ENCODE assay signal across 8 cellular contexts in the genomic region with DNA sequence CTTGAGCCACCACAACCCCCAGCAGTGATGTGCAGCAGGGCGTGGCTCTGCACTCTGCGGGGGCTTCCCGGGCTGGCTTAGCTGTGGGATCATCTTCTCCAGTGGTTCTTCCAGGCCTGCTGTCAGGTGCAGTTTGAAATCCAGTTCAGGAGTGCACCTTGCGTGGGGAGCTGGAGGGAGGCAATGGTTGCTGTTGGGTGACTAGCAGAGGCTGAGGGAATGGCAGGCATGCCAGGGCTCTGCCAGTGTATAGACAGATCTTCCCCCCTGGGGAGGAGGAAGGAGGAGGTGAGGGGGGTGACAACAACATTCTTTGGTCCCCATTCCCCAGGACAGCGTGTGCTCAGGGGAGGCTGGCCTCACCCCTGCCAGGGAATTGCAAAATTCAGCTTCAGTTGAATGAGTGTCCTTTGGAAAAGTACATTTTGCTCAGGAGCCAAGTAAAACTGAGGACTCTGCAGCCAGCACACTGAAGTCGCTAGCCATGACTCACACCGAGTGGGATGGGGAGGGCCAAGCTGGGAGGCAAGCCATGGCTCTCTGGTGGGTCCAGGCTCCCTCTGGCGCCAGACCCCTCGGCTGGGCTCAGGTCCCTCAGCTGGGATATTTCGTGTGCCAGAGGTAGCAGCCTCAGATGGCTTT. TPM values are rescaled to one million over a fixed set of nuclear protein-coding genes. Genes with fewer than 3 reads are reported as not detected.
DNase-seq lines count a peak whose midpoint lies in the region; ATAC-seq, FAIRE-seq and TF ChIP-seq lines count a peak whose summit lies in the region.

No MANE protein-coding gene starts in this region.

- H3K27ac ChIP-seq in A549 (peak overlapping the region; percentile 96 to 99), epithelial cell of prostate (peak overlapping the region; percentile 94)

- POLR2A ChIA-PET in A549 (lab: Yijun Ruan, JAX) (interaction anchor here (0.6 to 6.1 kb wide), 9 partner anchors 10 to 154 kb away, joined by 3 to 61 read pairs (median 5); a partner anchor contains a TSS), T-cell (lab: Charles Lee) (no interaction called here)

- peaks cover 10% of the 10 kb centered on the region for H3K4me1 Mint-ChIP-seq in activated CD8-positive, alpha-beta memory T cell treated with anti-CD3 and anti-CD28 coated beads, Interleukin-2, amount 10 ng/mL, durations not matched to agents 7 days and 5 days
- peaks cover 28 to 32% (median 32%) of the 10 kb centered on the region in 3 donors for H3K4me1 Mint-ChIP-seq in T-cell

- TF ChIP-seq CTCF in A549 (IDR thresholded peaks at IDR 0.05): no peak; the same call in 2 of the 3 replicates

- TF ChIP-seq RAD21 in A549 (conservative IDR thresholded peaks at IDR 0.05 in 1 of 2, IDR thresholded peaks at IDR 0.05 in 1 of 2): peak; percentile 55 to 70

- no peaks in the 10 kb centered on the region for H3K9me3 Mint-ChIP-seq in activated CD8-positive, alpha-beta memory T cell treated with anti-CD3 and anti-CD28 coated beads, Interleukin-2, amount 10 ng/mL, durations not matched to agents 7 days and 5 days (ENCODE audit: low read depth)
- no peaks in the 10 kb centered on the region for H3K9me3 Mint-ChIP-seq in T-cell

- DNase-seq in A549 (ENCODE audit: low read depth in 1 of 2, low spot score in 1 of 2) (peak; percentile 83 to 93), NCI-H460 (ENCODE audit: extremely low read depth, low read depth) (peak; percentile 33), epithelial cell of prostate (ENCODE audit: low read depth, low spot score) (no peak), myocyte (ENCODE audit: low read depth) (peak; percentile 76), T-cell (no peak), SIG-M5 treated with dmso at 0.1 percent for 504 hours (lab: John Stamatoyannopoulos, UW; ENCODE audit: unreplicated experiment) (no peak), COLO668 (lab: John Stamatoyannopoulos, UW; ENCODE audit: unreplicated experiment) (no peak)
- DNase-seq in activated CD8-positive, alpha-beta memory T cell treated with anti-CD3 and anti-CD28 coated beads, Interleukin-2, amount 10 ng/mL, durations not matched to agents 7 days and 5 days: no peak

- WGBS in A549 (ENCODE audit: missing lambda C conversion rate): under 1% methylated on average over 10 of the region's 10 CpGs

- CTCF ChIA-PET in A549 (lab: Yijun Ruan, JAX) (interaction anchor here (0.7 to 3.2 kb wide), 26 partner anchors 10 to 162 kb away, joined by 3 to 25 read pairs (median 4); a partner anchor contains a TSS), T-cell (lab: Charles Lee) (no interaction called here)
- CTCF ChIA-PET in activated CD8-positive, alpha-beta memory T cell treated with anti-CD3 and anti-CD28 coated beads, Interleukin-2, amount 10 ng/mL, durations not matched to agents 7 days and 5 days (lab: Charles Lee): no interaction called here

- peak overlapping the region; percentile 88 for H3K4me2 ChIP-seq in A549

- peak; percentile 7 for FAIRE-seq in A549 (lab: Jason Lieb, UNC)

- 0 out of 3 replicates have a peak overlapping the region, but pooled peaks have one; percentile 18 for H3K4me3 ChIP-seq in A549

- H3K4me3 Mint-ChIP-seq in activated CD8-positive, alpha-beta memory T cell treated with anti-CD3 and anti-CD28 coated beads, Interleukin-2, amount 10 ng/mL, durations not matched to agents 7 days and 5 days: no peak overlapping the region
- H3K4me3 Mint-ChIP-seq in T-cell: no peak overlapping the region

- no peaks in the 10 kb centered on the region for H3K9me3 ChIP-seq in A549

- ATAC-seq in A549: peak; percentile 79 to 80
- ATAC-seq in activated CD8-positive, alpha-beta memory T cell treated with anti-CD3 and anti-CD28 coated beads, Interleukin-2, amount 10 ng/mL, durations not matched to agents 7 days and 5 days: no peak
- ATAC-seq in T-cell (replicated peaks in 1 of 4): no peak

- H3K27ac Mint-ChIP-seq in activated CD8-positive, alpha-beta memory T cell treated with anti-CD3 and anti-CD28 coated beads, Interleukin-2, amount 10 ng/mL, durations not matched to agents 7 days and 5 days: no peak overlapping the region
- no peak overlapping the region for H3K27ac Mint-ChIP-seq in T-cell

- peaks cover 95% of the 10 kb centered on the region for H3K4me1 ChIP-seq in A549

- H3K27me3 Mint-ChIP-seq in activated CD8-positive, alpha-beta memory T cell treated with anti-CD3 and anti-CD28 coated beads, Interleukin-2, amount 10 ng/mL, durations not matched to agents 7 days and 5 days: no peaks in the 10 kb centered on the region
- no peaks in the 10 kb centered on the region for H3K27me3 Mint-ChIP-seq in T-cell

- TF ChIP-seq POLR2A in A549 (IDR thresholded peaks at IDR 0.05; ENCODE audit: low read length): no peak

- H3K36me3 Mint-ChIP-seq in activated CD8-positive, alpha-beta memory T cell treated with anti-CD3 and anti-CD28 coated beads, Interleukin-2, amount 10 ng/mL, durations not matched to agents 7 days and 5 days: no peaks in the 10 kb centered on the region
- H3K36me3 Mint-ChIP-seq in T-cell: no peaks in the 10 kb centered on the region

- TF ChIP-seq EP300 in A549 (IDR thresholded peaks at IDR 0.05): peak; percentile 91 to 95; a peak in 4 of 5 replicates

TF ChIP-seq in A549, 52 proteins besides CTCF, POLR2A, EP300 and RAD21 (continues in another document):
- no peak for TF ChIP-seq CHD2 (IDR thresholded peaks at IDR 0.05; ENCODE audit: low read length, partially characterized antibody)
- TF ChIP-seq, protein P1, sequence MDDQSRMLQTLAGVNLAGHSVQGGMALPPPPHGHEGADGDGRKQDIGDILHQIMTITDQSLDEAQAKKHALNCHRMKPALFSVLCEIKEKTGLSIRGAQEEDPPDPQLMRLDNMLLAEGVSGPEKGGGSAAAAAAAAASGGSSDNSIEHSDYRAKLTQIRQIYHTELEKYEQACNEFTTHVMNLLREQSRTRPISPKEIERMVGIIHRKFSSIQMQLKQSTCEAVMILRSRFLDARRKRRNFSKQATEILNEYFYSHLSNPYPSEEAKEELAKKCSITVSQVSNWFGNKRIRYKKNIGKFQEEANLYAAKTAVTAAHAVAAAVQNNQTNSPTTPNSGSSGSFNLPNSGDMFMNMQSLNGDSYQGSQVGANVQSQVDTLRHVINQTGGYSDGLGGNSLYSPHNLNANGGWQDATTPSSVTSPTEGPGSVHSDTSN (IDR thresholded peaks at IDR 0.05): peak; percentile 85
- TF ChIP-seq, protein P2, sequence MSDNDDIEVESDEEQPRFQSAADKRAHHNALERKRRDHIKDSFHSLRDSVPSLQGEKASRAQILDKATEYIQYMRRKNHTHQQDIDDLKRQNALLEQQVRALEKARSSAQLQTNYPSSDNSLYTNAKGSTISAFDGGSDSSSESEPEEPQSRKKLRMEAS (IDR thresholded peaks at IDR 0.05): peak; percentile 66
- TF ChIP-seq, protein P3, sequence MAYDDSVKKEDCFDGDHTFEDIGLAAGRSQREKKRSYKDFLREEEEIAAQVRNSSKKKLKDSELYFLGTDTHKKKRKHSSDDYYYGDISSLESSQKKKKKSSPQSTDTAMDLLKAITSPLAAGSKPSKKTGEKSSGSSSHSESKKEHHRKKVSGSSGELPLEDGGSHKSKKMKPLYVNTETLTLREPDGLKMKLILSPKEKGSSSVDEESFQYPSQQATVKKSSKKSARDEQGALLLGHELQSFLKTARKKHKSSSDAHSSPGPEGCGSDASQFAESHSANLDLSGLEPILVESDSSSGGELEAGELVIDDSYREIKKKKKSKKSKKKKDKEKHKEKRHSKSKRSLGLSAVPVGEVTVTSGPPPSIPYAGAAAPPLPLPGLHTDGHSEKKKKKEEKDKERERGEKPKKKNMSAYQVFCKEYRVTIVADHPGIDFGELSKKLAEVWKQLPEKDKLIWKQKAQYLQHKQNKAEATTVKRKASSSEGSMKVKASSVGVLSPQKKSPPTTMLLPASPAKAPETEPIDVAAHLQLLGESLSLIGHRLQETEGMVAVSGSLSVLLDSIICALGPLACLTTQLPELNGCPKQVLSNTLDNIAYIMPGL (CRISPR knock-in tag; IDR thresholded peaks at IDR 0.05; ENCODE audit: borderline replicate concordance): no peak
- TF ChIP-seq, protein P4, sequence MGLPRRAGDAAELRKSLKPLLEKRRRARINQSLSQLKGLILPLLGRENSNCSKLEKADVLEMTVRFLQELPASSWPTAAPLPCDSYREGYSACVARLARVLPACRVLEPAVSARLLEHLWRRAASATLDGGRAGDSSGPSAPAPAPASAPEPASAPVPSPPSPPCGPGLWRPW (IDR thresholded peaks at IDR 0.05): peak; percentile 76; the same call in 1 of the 2 replicates
- TF ChIP-seq JUN (IDR thresholded peaks at IDR 0.05): peak; percentile 76 to 95; a peak in 4 of 5 replicates
- no peak for TF ChIP-seq NFE2L2 (conservative IDR thresholded peaks at IDR 0.05; ENCODE audit: low read length)
- TF ChIP-seq ZNF302 (CRISPR knock-in tag; IDR thresholded peaks at IDR 0.05): no peak
- TF ChIP-seq ZSCAN20 (CRISPR knock-in tag; IDR thresholded peaks at IDR 0.05): no peak
- no peak for TF ChIP-seq MAZ (IDR thresholded peaks at IDR 0.05; ENCODE audit: borderline replicate concordance, low read depth, low read length)
- TF ChIP-seq SREBF2 (IDR thresholded peaks at IDR 0.05): no peak
- TF ChIP-seq KDM1A (IDR thresholded peaks at IDR 0.05; ENCODE audit: low read depth): no peak
- TF ChIP-seq, protein P5, sequence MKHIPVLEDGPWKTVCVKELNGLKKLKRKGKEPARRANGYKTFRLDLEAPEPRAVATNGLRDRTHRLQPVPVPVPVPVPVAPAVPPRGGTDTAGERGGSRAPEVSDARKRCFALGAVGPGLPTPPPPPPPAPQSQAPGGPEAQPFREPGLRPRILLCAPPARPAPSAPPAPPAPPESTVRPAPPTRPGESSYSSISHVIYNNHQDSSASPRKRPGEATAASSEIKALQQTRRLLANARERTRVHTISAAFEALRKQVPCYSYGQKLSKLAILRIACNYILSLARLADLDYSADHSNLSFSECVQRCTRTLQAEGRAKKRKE (CRISPR knock-in tag; IDR thresholded peaks at IDR 0.05; ENCODE audit: low read depth): no peak
- no peak for TF ChIP-seq MYC (IDR thresholded peaks at IDR 0.05; ENCODE audit: borderline replicate concordance, low read length)
- no peak for TF ChIP-seq ZC3H11A (IDR thresholded peaks at IDR 0.05)
- peak; percentile 93 to 98 for TF ChIP-seq CEBPB (IDR thresholded peaks at IDR 0.05)
- no peak; the same call in 1 of the 2 replicates for TF ChIP-seq TFCP2L1 (CRISPR knock-in tag; IDR thresholded peaks at IDR 0.05)

RNA-seq across cellular contexts. Expression of a gene that starts 35.0 kb away (rescaled TPM):
- 176 and 208 TPM in 2 replicates for polyA plus RNA-seq in A549 (2011; rRNA removed)
- polyA plus RNA-seq in A549 (2012; cell fraction: cytosol; rRNA removed): 184 and 254 TPM in 2 replicates
- 131 and 150 TPM in 2 replicates for polyA plus RNA-seq in A549 (2012; cell fraction: nucleus; rRNA removed)
- polyA plus RNA-seq in A549 (2017; fragmentation: RNase III; extraction: RNeasy Plus Mini Kit Qiagen cat#74134 plus additional on column Dnase treatment): 289 to 322 TPM (median 304 TPM) in 3 replicates
- polyA minus RNA-seq in A549 (2011; rRNA and poly(A)+ RNA removed): 418 and 510 TPM in 2 replicates
- total RNA-seq in NCI-H460 (2014; rRNA removed; shearing (Covaris generic)): 189 and 198 TPM in 2 replicates
- polyA plus RNA-seq in NCI-H460 (2014; cell fraction: nucleus; rRNA removed): 98.4 and 127 TPM in 2 replicates
- 97.8 and 120 TPM in 2 replicates for total RNA-seq in myocyte
- polyA plus RNA-seq in myocyte (2012): 196 TPM
- 10 to 100 TPM; 30.9 to 34.7 TPM for total RNA-seq in activated CD8-positive, alpha-beta memory T cell treated with anti-CD3 and anti-CD28 coated beads, Interleukin-2, amount 10 ng/mL, durations not matched to agents 7 days and 5 days
- total RNA-seq in T-cell: 10 to 100 TPM; 45.5 to 67.7 (median 46.8) TPM

Comparison
In these comparisons a context has a peak if more than half of its experiments do, and no peak if none do; other contexts are left out.
1. ATAC-seq: peak in A549 (2 of 2); none in activated CD8-positive, alpha-beta memory T cell treated with anti-CD3 and anti-CD28 coated beads, Interleukin-2, amount 10 ng/mL, durations not matched to agents 7 days and 5 days (single experiment) and T-cell (0 of 4).
2. DNase-seq: peak in A549 (2 of 2), NCI-H460 (single experiment) and myocyte (single experiment); none in epithelial cell of prostate (single experiment), activated CD8-positive, alpha-beta memory T cell treated with anti-CD3 and anti-CD28 coated beads, Interleukin-2, amount 10 ng/mL, durations not matched to agents 7 days and 5 days (single experiment), T-cell (0 of 34), SIG-M5 treated with dmso at 0.1 percent for 504 hours (single experiment) and COLO668 (single experiment).